21 cellular contexts compared by ENCODE assay signal in the genomic region with DNA sequence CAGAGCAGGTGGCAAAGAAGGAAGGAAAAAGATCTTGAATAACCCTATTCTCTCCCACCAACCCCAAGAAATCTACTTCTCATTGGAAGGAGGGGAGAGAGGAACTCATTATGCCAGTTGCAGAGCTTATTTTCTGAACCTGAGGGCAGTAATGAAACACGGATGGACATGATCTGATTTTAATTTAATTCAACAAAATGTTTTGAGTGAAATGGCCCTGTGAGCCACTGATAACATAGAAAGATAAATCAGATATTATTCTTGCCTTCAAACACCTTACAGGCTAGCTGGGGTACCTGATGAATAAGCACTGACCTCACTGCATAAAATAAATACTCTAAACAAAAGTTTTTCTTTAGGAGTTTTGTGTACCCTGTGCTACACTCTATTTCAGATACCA. TPM values are rescaled to one million over a fixed set of nuclear protein-coding genes. Genes with fewer than 3 reads are reported as not detected.
A peak's percentile ranks its signal among the peaks of the same experiment; 100 is the strongest.
DNase-seq lines count a peak whose midpoint lies in the region; ATAC-seq and TF ChIP-seq lines count a peak whose summit lies in the region.
"Had no signal": no experiment of that assay in that cellular context is flagged by ENCODE, and none has a peak within 500 bp of the region (broad histone marks: within the 10 kb centered on the region; RNA-seq: fewer than 3 reads in every experiment).

No MANE protein-coding gene starts in this region.

- no peaks in the 10 kb centered on the region for H3K27me3 Mint-ChIP-seq in activated naive CD4-positive, alpha-beta T cell treated with anti-CD3 and anti-CD28 coated beads, Interleukin-2, amount 10 ng/mL, durations not matched to agents 7 days and 5 days
- H3K27me3 Mint-ChIP-seq in activated T-helper 2 cell treated with anti-CD3 and anti-CD28 coated beads, Interferon-gamma antibody, Interleukin-2, Interleukin-4, amounts not matched to agents 10 μg/mL and 5 μg/mL and 100 μg/mL, durations not matched to agents 14 hours and 24 hours and 36 hours (ENCODE audit: low read depth) = no peaks in the 10 kb centered on the region
- H3K27me3 Mint-ChIP-seq in stimulated activated naive CD8-positive, alpha-beta T cell treated with anti-CD3 and anti-CD28 coated beads, Interleukin-15, amount 100 ng/mL, for 72 hours = no peaks in the 10 kb centered on the region

- H3K36me3 Mint-ChIP-seq in activated naive CD4-positive, alpha-beta T cell treated with anti-CD3 and anti-CD28 coated beads, Interleukin-2, amount 10 ng/mL, durations not matched to agents 7 days and 5 days = peaks cover 49% of the 10 kb centered on the region
- peaks cover 29% of the 10 kb centered on the region for H3K36me3 Mint-ChIP-seq in activated T-helper 2 cell treated with anti-CD3 and anti-CD28 coated beads, Interferon-gamma antibody, Interleukin-2, Interleukin-4, amounts not matched to agents 10 μg/mL and 5 μg/mL and 100 μg/mL, durations not matched to agents 14 hours and 24 hours and 36 hours (ENCODE audit: low read depth)

- no peak for DNase-seq in activated naive CD4-positive, alpha-beta T cell treated with anti-CD3 and anti-CD28 coated beads, Interleukin-2, amount 10 ng/mL, durations not matched to agents 7 days and 5 days
- no peak for DNase-seq in activated naive CD4-positive, alpha-beta T cell treated with anti-CD3 and anti-CD28 coated beads, Interleukin-2, amount 50 U/mL, for 16 hours
- DNase-seq in HL-60 (ENCODE audit: low read depth in 1 of 2, low spot score in 1 of 2) (no peak), mucosa of gallbladder (ENCODE audit: low spot score) (no peak), NCI-H748 (lab: John Stamatoyannopoulos, UW; ENCODE audit: unreplicated experiment) (no peak)
- DNase-seq in activated T-helper 2 cell treated with anti-CD3 and anti-CD28 coated beads, Interferon-gamma antibody, Interleukin-2, Interleukin-4, amounts not matched to agents 10 μg/mL and 5 μg/mL and 100 μg/mL, durations not matched to agents 14 hours and 24 hours and 36 hours (ENCODE audit: low spot score) = no peak
- DNase-seq in stimulated activated naive CD8-positive, alpha-beta T cell treated with anti-CD3 and anti-CD28 coated beads, Interleukin-15, amount 100 ng/mL, for 72 hours = no peak
- DNase-seq: adrenal gland, dorsolateral prefrontal cortex, GDM1, KG1, left lung, NCI-H1092, NCI-H2107, NCI-H524 treated with DMSO at 0.1 percent for 48 hours, right lobe of liver had no signal

- no peak overlapping the region for H3K4me3 Mint-ChIP-seq in activated naive CD4-positive, alpha-beta T cell treated with anti-CD3 and anti-CD28 coated beads, Interleukin-2, amount 10 ng/mL, durations not matched to agents 7 days and 5 days
- peak overlapping the region; percentile 10 for H3K4me3 Mint-ChIP-seq in activated T-helper 2 cell treated with anti-CD3 and anti-CD28 coated beads, Interferon-gamma antibody, Interleukin-2, Interleukin-4, amounts not matched to agents 10 μg/mL and 5 μg/mL and 100 μg/mL, durations not matched to agents 14 hours and 24 hours and 36 hours (ENCODE audit: low read depth)
- peak overlapping the region; percentile 65 to 72 for H3K4me3 Mint-ChIP-seq in stimulated activated naive CD8-positive, alpha-beta T cell treated with anti-CD3 and anti-CD28 coated beads, Interleukin-15, amount 100 ng/mL, for 72 hours

- H3K4me3 ChIP-seq in HL-60 (replicated peaks; ENCODE audit: insufficient read depth, low read length) = no peak overlapping the region
- H3K4me3 ChIP-seq: adrenal gland, cardiac muscle cell, dorsolateral prefrontal cortex, left lung, mucosa of descending colon, right lobe of liver had no signal

- no peaks in the 10 kb centered on the region for H3K27me3 ChIP-seq in HL-60 (ENCODE audit: insufficient read depth, poor library complexity, severe bottlenecking)
- H3K27me3 ChIP-seq: adrenal gland, cardiac muscle cell, dorsolateral prefrontal cortex, left lung, right lobe of liver had no signal

- CTCF ChIA-PET in activated naive CD4-positive, alpha-beta T cell treated with anti-CD3 and anti-CD28 coated beads, Interleukin-2, amount 10 ng/mL, durations not matched to agents 7 days and 5 days (lab: Charles Lee) = interaction anchor here (1.2 to 3.1 kb wide), 5 partner anchors 11 to 38 kb away, joined by 4 to 20 read pairs (median 4); partner anchors contain the start of gene DAPP1

- ATAC-seq in stimulated activated naive CD8-positive, alpha-beta T cell treated with anti-CD3 and anti-CD28 coated beads, Interleukin-15, amount 100 ng/mL, for 72 hours = no peak
- ATAC-seq in HG03139 (IDR thresholded peaks at IDR 0.05; ENCODE audit: unreplicated experiment) = no peak

- H3K27ac Mint-ChIP-seq in activated naive CD4-positive, alpha-beta T cell treated with anti-CD3 and anti-CD28 coated beads, Interleukin-2, amount 10 ng/mL, durations not matched to agents 7 days and 5 days = peak overlapping the region; percentile 93
- peak overlapping the region; percentile 91 for H3K27ac Mint-ChIP-seq in activated T-helper 2 cell treated with anti-CD3 and anti-CD28 coated beads, Interferon-gamma antibody, Interleukin-2, Interleukin-4, amounts not matched to agents 10 μg/mL and 5 μg/mL and 100 μg/mL, durations not matched to agents 14 hours and 24 hours and 36 hours
- peak overlapping the region; percentile 88 to 96 for H3K27ac Mint-ChIP-seq in stimulated activated naive CD8-positive, alpha-beta T cell treated with anti-CD3 and anti-CD28 coated beads, Interleukin-15, amount 100 ng/mL, for 72 hours

- peak overlapping the region; percentile 44 for H3K27ac ChIP-seq in HL-60 (replicated peaks)
- H3K27ac ChIP-seq: adrenal gland, cardiac muscle cell, dorsolateral prefrontal cortex, right lobe of liver had no signal

- peaks cover 69% of the 10 kb centered on the region for H3K4me1 Mint-ChIP-seq in activated naive CD4-positive, alpha-beta T cell treated with anti-CD3 and anti-CD28 coated beads, Interleukin-2, amount 10 ng/mL, durations not matched to agents 7 days and 5 days
- H3K4me1 Mint-ChIP-seq in activated T-helper 2 cell treated with anti-CD3 and anti-CD28 coated beads, Interferon-gamma antibody, Interleukin-2, Interleukin-4, amounts not matched to agents 10 μg/mL and 5 μg/mL and 100 μg/mL, durations not matched to agents 14 hours and 24 hours and 36 hours (ENCODE audit: low read depth) = peaks cover 59% of the 10 kb centered on the region
- peaks cover 73% of the 10 kb centered on the region for H3K4me1 Mint-ChIP-seq in stimulated activated naive CD8-positive, alpha-beta T cell treated with anti-CD3 and anti-CD28 coated beads, Interleukin-15, amount 100 ng/mL, for 72 hours

- TF ChIP-seq CTCF in HL-60 (IDR thresholded peaks at IDR 0.05; ENCODE audit: insufficient read depth, low read length) = no peak

- H3K9me3 Mint-ChIP-seq in activated naive CD4-positive, alpha-beta T cell treated with anti-CD3 and anti-CD28 coated beads, Interleukin-2, amount 10 ng/mL, durations not matched to agents 7 days and 5 days = no peaks in the 10 kb centered on the region
- no peaks in the 10 kb centered on the region for H3K9me3 Mint-ChIP-seq in activated T-helper 2 cell treated with anti-CD3 and anti-CD28 coated beads, Interferon-gamma antibody, Interleukin-2, Interleukin-4, amounts not matched to agents 10 μg/mL and 5 μg/mL and 100 μg/mL, durations not matched to agents 14 hours and 24 hours and 36 hours
- H3K9me3 Mint-ChIP-seq in stimulated activated naive CD8-positive, alpha-beta T cell treated with anti-CD3 and anti-CD28 coated beads, Interleukin-15, amount 100 ng/mL, for 72 hours = no peaks in the 10 kb centered on the region

- intact Hi-C loops in activated T-helper 2 cell treated with anti-CD3 and anti-CD28 coated beads, Interferon-gamma antibody, Interleukin-2, Interleukin-4, amounts not matched to agents 10 μg/mL and 5 μg/mL and 100 μg/mL, durations not matched to agents 14 hours and 24 hours and 36 hours (cut with micrococcal nuclease) = loop anchor here (1.0 to 10.0 kb wide), 6 partner anchors 9 to 912 kb away; partner anchors contain the start of gene DAPP1

RNA-seq across cellular contexts. Expression of gene DAPP1, which starts 30.3 kb away (rescaled TPM):
- total RNA-seq in activated T-helper 2 cell treated with anti-CD3 and anti-CD28 coated beads, Interferon-gamma antibody, Interleukin-2, Interleukin-4, amounts not matched to agents 10 μg/mL and 5 μg/mL and 100 μg/mL, durations not matched to agents 14 hours and 24 hours and 36 hours = 21.4 and 23.6 TPM in 2 replicates
- total RNA-seq in mucosa of gallbladder = 23.3 TPM
- total RNA-seq: H4, osteocyte had no signal

RNA-seq across cellular contexts. Expression of gene LAMTOR3, which starts 47.3 kb away (rescaled TPM):
- 27.1 and 28.8 TPM in 2 replicates for total RNA-seq in activated T-helper 2 cell treated with anti-CD3 and anti-CD28 coated beads, Interferon-gamma antibody, Interleukin-2, Interleukin-4, amounts not matched to agents 10 μg/mL and 5 μg/mL and 100 μg/mL, durations not matched to agents 14 hours and 24 hours and 36 hours
- 46.5 TPM for total RNA-seq in mucosa of gallbladder
